1 cellular context compared by ENCODE assay signal in genomic region chr9:107034831-107035230, GRCh38.
TF ChIP-seq lines count a peak whose summit lies in the region.

No MANE protein-coding gene starts in this region.

TF ChIP-seq in GM23338, 12 proteins besides CTCF, POLR2A, EP300 and RAD21 (continued from another document):
- no peak for TF ChIP-seq ZNF462 (CRISPR knock-in tag; IDR thresholded peaks at IDR 0.05)
- no peak for TF ChIP-seq ZNF331 (CRISPR knock-in tag; IDR thresholded peaks at IDR 0.05; ENCODE audit: low read depth)
- no peak for TF ChIP-seq ETS1 (IDR thresholded peaks at IDR 0.05)
- TF ChIP-seq REST (IDR thresholded peaks at IDR 0.05; ENCODE audit: unreplicated experiment), result no peak
- no peak for TF ChIP-seq CREB1 (CRISPR knock-in tag; IDR thresholded peaks at IDR 0.05; ENCODE audit: low read depth)
- TF ChIP-seq NANOG (IDR thresholded peaks at IDR 0.05; ENCODE audit: borderline replicate concordance), result no peak
- no peak for TF ChIP-seq POLR2AphosphoS5 (IDR thresholded peaks at IDR 0.05; ENCODE audit: low read depth)
